ENCODE assay signal across 1 cellular context in the genomic region with DNA sequence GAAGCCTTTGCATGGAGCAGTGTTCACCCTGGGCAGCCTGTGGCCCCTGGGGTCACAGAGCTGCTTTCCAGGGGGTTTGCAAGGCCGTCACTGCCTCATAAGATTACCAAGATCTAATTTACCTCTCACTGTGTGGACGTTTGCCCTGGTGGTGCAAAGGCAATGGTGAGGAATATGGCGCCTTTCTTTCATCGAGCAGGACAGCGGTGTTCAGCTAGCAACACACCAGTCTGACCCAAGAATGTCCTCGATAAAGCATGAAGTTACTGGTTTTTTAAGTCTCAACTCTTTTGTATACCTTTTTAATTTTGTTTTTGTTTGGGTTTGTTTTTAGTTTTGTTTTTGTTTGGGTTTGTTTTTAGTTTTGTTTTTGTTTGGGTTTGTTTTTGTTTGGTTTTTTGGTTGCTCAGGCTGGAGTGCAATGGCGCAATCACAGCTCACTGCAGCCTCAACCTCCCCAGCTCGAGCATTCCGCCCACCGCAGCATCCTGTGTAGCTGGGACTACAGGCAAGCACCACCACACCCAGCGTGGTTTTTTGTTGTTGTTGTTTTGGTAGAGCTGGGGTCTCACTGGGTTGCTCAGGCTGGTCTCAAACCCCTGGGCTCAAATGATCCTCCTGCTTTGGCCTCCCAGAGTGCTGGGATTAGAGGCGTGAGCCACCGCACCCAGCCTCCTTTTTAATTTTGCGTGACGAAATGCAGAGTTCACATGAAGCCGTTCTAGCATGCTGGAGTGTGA.
TF ChIP-seq lines count a peak whose summit lies in the region.

No MANE protein-coding gene starts in this region.

TF ChIP-seq in HepG2, 621 proteins besides CTCF, POLR2A, EP300 and RAD21:
- no peak for TF ChIP-seq ELF1 (CRISPR knock-in tag; IDR thresholded peaks at IDR 0.05)
- TF ChIP-seq ZNF121 (CRISPR knock-in tag; IDR thresholded peaks at IDR 0.05): no peak
- TF ChIP-seq PRPF4 (IDR thresholded peaks at IDR 0.05; ENCODE audit: low read depth, low read length, poor library complexity, severe bottlenecking): no peak
- no peak for TF ChIP-seq REXO4 (CRISPR knock-in tag; IDR thresholded peaks at IDR 0.05; ENCODE audit: borderline replicate concordance)
- TF ChIP-seq MLLT10 (CRISPR knock-in tag; IDR thresholded peaks at IDR 0.05): no peak
- TF ChIP-seq ETV5 (CRISPR knock-in tag; IDR thresholded peaks at IDR 0.05; ENCODE audit: borderline replicate concordance): no peak
- no peak for TF ChIP-seq TARDBP (CRISPR knock-in tag; IDR thresholded peaks at IDR 0.05)
